Comparison of ENCODE assay signal across 8 cellular contexts in the genomic region with DNA sequence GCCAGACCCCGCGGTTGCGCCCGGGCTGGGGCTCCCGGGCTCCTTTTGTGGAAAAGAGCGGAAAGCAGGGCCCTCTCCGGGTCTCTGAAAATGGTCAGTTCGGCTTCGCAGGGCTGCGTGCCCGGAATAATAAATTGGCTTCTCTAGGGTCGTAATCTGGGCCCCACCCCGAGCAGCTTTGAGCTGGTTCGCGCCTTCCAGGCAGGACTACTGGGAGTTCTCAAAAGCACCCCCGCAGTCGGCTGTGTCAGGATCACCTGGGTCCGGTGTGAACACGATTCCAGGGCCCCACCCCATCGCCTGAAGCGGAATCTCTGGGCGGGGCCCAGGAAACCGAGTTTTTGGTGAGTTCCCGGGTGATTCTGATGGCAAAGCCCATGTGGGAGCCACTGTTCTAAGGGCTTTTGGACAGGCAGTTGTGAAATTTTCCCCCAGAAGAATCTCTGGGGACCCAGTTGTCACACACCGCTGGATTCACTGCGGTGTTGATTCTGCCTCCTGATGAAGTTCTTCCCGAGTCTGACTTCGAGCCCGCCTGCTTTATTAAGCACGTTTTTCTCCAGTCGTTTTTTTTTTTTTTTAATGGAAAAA.
A peak's percentile ranks its signal among the peaks of the same experiment; 100 is the strongest.
DNase-seq lines count a peak whose midpoint lies in the region; ATAC-seq, FAIRE-seq and TF ChIP-seq lines count a peak whose summit lies in the region.

No MANE protein-coding gene starts in this region.

- no TSS peak for BruUV-seq in GM12878 (replicated peaks; lab: Mats Ljungman, UMichigan)

- H3K4me1 ChIP-seq in ES-I3 (ENCODE audit: insufficient read depth, low read length) (peaks cover 12% of the 10 kb centered on the region), GM12878 (ENCODE audit: control insufficient read depth, insufficient read depth, low read length) (no peaks in the 10 kb centered on the region), small intestine (ENCODE audit: control insufficient read depth in 2 of 2, insufficient read depth in 1 of 2, low read depth in 1 of 2, low read length in 1 of 2) (no peaks in the 10 kb centered on the region)

- no peaks in the 10 kb centered on the region for H4K20me1 ChIP-seq in GM12878 (ENCODE audit: control insufficient read depth, insufficient read depth)

- peaks cover 2 to 8% of the 10 kb centered on the region in 2 experiments; a peak in 2 of 4 replicates for H3K27me3 ChIP-seq in GM12878 (replicated peaks in 1 of 2; ENCODE audit: control insufficient read depth in 2 of 2, insufficient read depth in 2 of 2, low read length in 1 of 2)
- peaks cover 5 to 6% of the 10 kb centered on the region in 2 donors for H3K27me3 ChIP-seq in small intestine (ENCODE audit: control insufficient read depth in 2 of 2, insufficient read depth in 2 of 2, low read length in 2 of 2)

- 6% methylated on average over 27 of the region's 31 CpGs for WGBS in GM12878 (ENCODE audit: insufficient coverage, insufficient replicate concordance, low lambda C conversion rate, missing lambda C conversion rate)
- WGBS in small intestine, 3 donors = 2 to 6% (median 6%) methylated on average over 28 to 31 of the region's 31 CpGs

- FAIRE-seq in GM12878 (lab: Jason Lieb, UNC) (no peak), small intestine (lab: Jason Lieb, UNC) (no peak)

- H3K4me3 ChIP-seq in GM12878 = peak overlapping the region; percentile 49; the same call in 1 of the 2 replicates
- H3K4me3 ChIP-seq in small intestine (ENCODE audit: low read depth in 1 of 2, low read length in 2 of 2) = peak overlapping the region; percentile 47 to 65

- DNase-seq in M059J (ENCODE audit: low read depth) (peak; percentile 75), GM12878 (ENCODE audit: low read depth, low spot score) (no peak), iris pigment epithelial cell (ENCODE audit: low read depth) (peak; percentile 50), small intestine (no peak), GM19238 (ENCODE audit: insufficient read length, low spot score) (no peak), GM19240 (ENCODE audit: insufficient read length, low spot score) (no peak)

- peaks cover 10% of the 10 kb centered on the region; the same call in 1 of the 2 replicates for H3K9me3 ChIP-seq in ES-I3 (ENCODE audit: control insufficient read depth, insufficient read depth, low read length)
- H3K9me3 ChIP-seq in GM12878 (replicated peaks; ENCODE audit: control insufficient read depth, insufficient read depth, low read length) = peaks cover 7% of the 10 kb centered on the region; the same call in 2 of the 3 replicates
- H3K9me3 ChIP-seq in small intestine (ENCODE audit: control insufficient read depth, low read depth) = no peaks in the 10 kb centered on the region

- in situ Hi-C loops in GM12878 (cut with MboI) = no loop called here

- H3K79me2 ChIP-seq in GM12878 (ENCODE audit: control insufficient read depth, insufficient read depth, low read length) = no peaks in the 10 kb centered on the region

- POLR2A ChIA-PET in GM12878 (lab: Charles Lee) = no interaction called here

- CTCF ChIA-PET in GM12878 (lab: Yijun Ruan, JAX) = no interaction called here

- SMC1A ChIA-PET in GM12878 (lab: Charles Lee; ENCODE audit: uncharacterized antibody, unreplicated experiment) = interaction anchor here (0.9 to 1.1 kb wide), 4 partner anchors 17 to 702 kb away, joined by 3 to 4 read pairs (median 3); no protein-coding TSS in a partner anchor

- no peak for TF ChIP-seq RAD21 in GM12878 (IDR thresholded peaks at IDR 0.05; ENCODE audit: insufficient read depth, low read depth, low read length)

- H2AFZ ChIP-seq in GM12878 (ENCODE audit: control insufficient read depth, low read depth, low read length) = peak overlapping the region; percentile 55; the same call in 1 of the 2 replicates

- intact Hi-C loops in GM12878 (cut with micrococcal nuclease; ENCODE audit: unreplicated experiment) = no loop called here

- H3K27ac ChIP-seq in GM12878 (ENCODE audit: control insufficient read depth, insufficient read depth) = no peak overlapping the region
- H3K27ac ChIP-seq in small intestine (ENCODE audit: low read depth in 1 of 2, low read length in 1 of 2) = no peak overlapping the region

- no peaks in the 10 kb centered on the region for H3K36me3 ChIP-seq in ES-I3 (ENCODE audit: insufficient read depth, low read length)
- no peaks in the 10 kb centered on the region for H3K36me3 ChIP-seq in GM12878 (ENCODE audit: control insufficient read depth in 2 of 2, insufficient read depth in 2 of 2, low read length in 1 of 2)
- no peaks in the 10 kb centered on the region for H3K36me3 ChIP-seq in small intestine (ENCODE audit: control insufficient read depth in 2 of 2, insufficient read depth in 2 of 2, low read length in 2 of 2)

- TF ChIP-seq CTCF in GM12878 (IDR thresholded peaks at IDR 0.05 in 2 of 3, conservative IDR thresholded peaks at IDR 0.05 in 1 of 3; ENCODE audit: control insufficient read depth in 2 of 3, extremely low read depth in 1 of 3, insufficient read depth in 1 of 3, low read depth in 3 of 3, low read length in 3 of 3) = no peak

- H3K9ac ChIP-seq in ES-I3 (ENCODE audit: low read depth, low read length) (peak overlapping the region; percentile 78), GM12878 (ENCODE audit: control insufficient read depth, insufficient read depth, low read length) (no peak overlapping the region)

- TF ChIP-seq POLR2A in GM12878 (IDR thresholded peaks at IDR 0.05; ENCODE audit: low read depth, low read length) = no peak

- ATAC-seq in GM12878 = no peak
- ATAC-seq in GM18867 (IDR thresholded peaks at IDR 0.05; ENCODE audit: unreplicated experiment) = no peak

- peak overlapping the region; percentile 71 for H3K4me2 ChIP-seq in GM12878 (ENCODE audit: control insufficient read depth, insufficient read depth)

- no peak for TF ChIP-seq EP300 in GM12878 (IDR thresholded peaks at IDR 0.05; ENCODE audit: borderline replicate concordance in 1 of 2, control insufficient read depth in 1 of 2, low read depth in 2 of 2, low read length in 2 of 2)

- RAD21 ChIA-PET in GM12878 (lab: Charles Lee; ENCODE audit: unreplicated experiment) = no interaction called here

TF ChIP-seq in GM12878, 131 proteins besides CTCF, POLR2A, EP300 and RAD21:
- TF ChIP-seq SUZ12 (IDR thresholded peaks at IDR 0.05; ENCODE audit: unreplicated experiment) = no peak
- TF ChIP-seq TARDBP (IDR thresholded peaks at IDR 0.05; ENCODE audit: borderline replicate concordance) = no peak
- TF ChIP-seq TAF1 (IDR thresholded peaks at IDR 0.05; ENCODE audit: borderline replicate concordance, low read depth, low read length) = no peak
- TF ChIP-seq MXI1 (IDR thresholded peaks at IDR 0.05; ENCODE audit: low read depth, low read length) = no peak
TF ChIP-seq in GM12878: peak in this region for 0.

Comparison
In these comparisons a context has a peak if more than half of its experiments do, and no peak if none do; other contexts are left out.
1. DNase-seq: peak in M059J (single experiment) and iris pigment epithelial cell (single experiment); none in GM12878 (single experiment), small intestine (single experiment), GM19238 (single experiment) and GM19240 (single experiment).